23 cellular contexts compared by ENCODE assay signal in the genomic region with DNA sequence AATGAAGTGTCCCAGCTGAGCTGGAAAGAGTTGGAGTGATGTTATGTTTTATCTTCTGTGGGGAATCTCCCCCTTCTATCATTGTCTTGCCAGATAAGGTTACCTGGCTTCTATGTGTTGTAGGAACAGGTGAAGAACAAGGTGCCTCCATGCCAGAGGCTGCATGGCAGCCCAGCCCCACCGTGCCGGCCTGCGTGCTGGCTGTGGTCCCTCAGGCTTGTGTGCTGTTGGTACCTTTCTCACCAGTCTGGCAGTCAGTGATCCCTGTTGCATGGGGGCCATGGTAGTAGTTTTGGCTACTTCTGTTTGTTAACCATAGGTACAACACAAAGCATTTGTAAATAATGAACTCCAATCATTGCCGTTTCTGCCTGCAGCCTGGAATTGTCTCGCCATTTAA. TPM values are rescaled to one million over a fixed set of nuclear protein-coding genes. Genes with fewer than 3 reads are reported as not detected.
DNase-seq lines count a peak whose midpoint lies in the region; ATAC-seq and TF ChIP-seq lines count a peak whose summit lies in the region.
"Had no signal": no experiment of that assay in that cellular context is flagged by ENCODE, and none has a peak within 500 bp of the region (broad histone marks: within the 10 kb centered on the region; RNA-seq: fewer than 3 reads in every experiment).

No MANE protein-coding gene starts in this region.

- H3K27ac ChIP-seq in WERI-Rb-1: peak overlapping the region; percentile 56
- H3K27ac ChIP-seq: foreskin keratinocyte, psoas muscle, uterus had no signal

- no peaks in the 10 kb centered on the region for H3K9me3 ChIP-seq in WERI-Rb-1 (ENCODE audit: severe bottlenecking)
- H3K9me3 ChIP-seq: psoas muscle, uterus had no signal

- no peak for ATAC-seq in activated T-cell treated with anti-CD3 and anti-CD28 coated beads, Interleukin-2, amount 50 U/mL, for 4 hours
- ATAC-seq in stimulated activated naive CD8-positive, alpha-beta T cell treated with anti-CD3 and anti-CD28 coated beads, Interleukin-15, amount 100 ng/mL, for 72 hours: no peak
- no peak for ATAC-seq in HG02759 (IDR thresholded peaks at IDR 0.05; ENCODE audit: unreplicated experiment)
- ATAC-seq: foreskin keratinocyte, psoas muscle had no signal

- H3K4me3 Mint-ChIP-seq in activated T-cell treated with anti-CD3 and anti-CD28 coated beads, Interleukin-2, amount 50 U/mL, for 24 hours: peak overlapping the region; percentile 10
- no peak overlapping the region for H3K4me3 Mint-ChIP-seq in activated T-cell treated with anti-CD3 and anti-CD28 coated beads, Interleukin-2, amount 50 U/mL, for 4 hours
- H3K4me3 Mint-ChIP-seq in chondrocyte (ENCODE audit: unreplicated experiment): no peak overlapping the region
- H3K4me3 Mint-ChIP-seq in stimulated activated naive CD8-positive, alpha-beta T cell treated with anti-CD3 and anti-CD28 coated beads, Interleukin-15, amount 100 ng/mL, for 72 hours: peak overlapping the region; percentile 19 to 44
- H3K4me3 Mint-ChIP-seq: dendritic cell treated with granulocyte-macrophage colony-stimulating factor and Interleukin-4, amounts not matched to agents 40 ng/mL and 50 ng/mL, for 4 days; mesothelial cell of epicardium; neural progenitor cell had no signal

- peak overlapping the region; percentile 86 for H3K27ac Mint-ChIP-seq in activated T-cell treated with anti-CD3 and anti-CD28 coated beads, Interleukin-2, amount 50 U/mL, for 24 hours
- H3K27ac Mint-ChIP-seq in chondrocyte (ENCODE audit: unreplicated experiment): no peak overlapping the region
- peak overlapping the region in 1 of 2 donors; percentile 80 for H3K27ac Mint-ChIP-seq in stimulated activated naive CD8-positive, alpha-beta T cell treated with anti-CD3 and anti-CD28 coated beads, Interleukin-15, amount 100 ng/mL, for 72 hours
- H3K27ac Mint-ChIP-seq: mesothelial cell of epicardium, neural progenitor cell had no signal

- no peaks in the 10 kb centered on the region for H3K9me3 Mint-ChIP-seq in activated T-cell treated with anti-CD3 and anti-CD28 coated beads, Interleukin-2, amount 50 U/mL, for 24 hours
- H3K9me3 Mint-ChIP-seq in activated T-cell treated with anti-CD3 and anti-CD28 coated beads, Interleukin-2, amount 50 U/mL, for 4 hours: no peaks in the 10 kb centered on the region
- H3K9me3 Mint-ChIP-seq in chondrocyte (ENCODE audit: low read depth): no peaks in the 10 kb centered on the region
- H3K9me3 Mint-ChIP-seq in stimulated activated naive CD8-positive, alpha-beta T cell treated with anti-CD3 and anti-CD28 coated beads, Interleukin-15, amount 100 ng/mL, for 72 hours: no peaks in the 10 kb centered on the region
- H3K9me3 Mint-ChIP-seq: dendritic cell treated with granulocyte-macrophage colony-stimulating factor and Interleukin-4, amounts not matched to agents 40 ng/mL and 50 ng/mL, for 4 days; mesothelial cell of epicardium; neural progenitor cell had no signal

- no peaks in the 10 kb centered on the region for H3K27me3 Mint-ChIP-seq in activated T-cell treated with anti-CD3 and anti-CD28 coated beads, Interleukin-2, amount 50 U/mL, for 24 hours
- H3K27me3 Mint-ChIP-seq in activated T-cell treated with anti-CD3 and anti-CD28 coated beads, Interleukin-2, amount 50 U/mL, for 4 hours (ENCODE audit: low read depth): no peaks in the 10 kb centered on the region
- H3K27me3 Mint-ChIP-seq in chondrocyte (ENCODE audit: low read depth): no peaks in the 10 kb centered on the region
- no peaks in the 10 kb centered on the region for H3K27me3 Mint-ChIP-seq in stimulated activated naive CD8-positive, alpha-beta T cell treated with anti-CD3 and anti-CD28 coated beads, Interleukin-15, amount 100 ng/mL, for 72 hours
- H3K27me3 Mint-ChIP-seq: dendritic cell treated with granulocyte-macrophage colony-stimulating factor and Interleukin-4, amounts not matched to agents 40 ng/mL and 50 ng/mL, for 4 days had no signal

- peaks cover 63% of the 10 kb centered on the region for H3K36me3 Mint-ChIP-seq in activated T-cell treated with anti-CD3 and anti-CD28 coated beads, Interleukin-2, amount 50 U/mL, for 24 hours (ENCODE audit: low read depth)
- H3K36me3 Mint-ChIP-seq in activated T-cell treated with anti-CD3 and anti-CD28 coated beads, Interleukin-2, amount 50 U/mL, for 4 hours (ENCODE audit: insufficient read depth): peaks cover 27% of the 10 kb centered on the region
- H3K36me3 Mint-ChIP-seq in chondrocyte (ENCODE audit: low read depth): peaks cover 22% of the 10 kb centered on the region

- H3K36me3 ChIP-seq in WERI-Rb-1: peaks cover 23% of the 10 kb centered on the region
- H3K36me3 ChIP-seq: neural progenitor cell, uterus had no signal

- H3K4me1 Mint-ChIP-seq in activated T-cell treated with anti-CD3 and anti-CD28 coated beads, Interleukin-2, amount 50 U/mL, for 24 hours (ENCODE audit: low read depth): peaks cover 77% of the 10 kb centered on the region
- H3K4me1 Mint-ChIP-seq in activated T-cell treated with anti-CD3 and anti-CD28 coated beads, Interleukin-2, amount 50 U/mL, for 4 hours (ENCODE audit: low read depth): peaks cover 68% of the 10 kb centered on the region
- H3K4me1 Mint-ChIP-seq in chondrocyte (ENCODE audit: low read depth): peaks cover 13% of the 10 kb centered on the region
- H3K4me1 Mint-ChIP-seq in stimulated activated naive CD8-positive, alpha-beta T cell treated with anti-CD3 and anti-CD28 coated beads, Interleukin-15, amount 100 ng/mL, for 72 hours: peaks cover 91% of the 10 kb centered on the region

- no peaks in the 10 kb centered on the region for H3K27me3 ChIP-seq in WERI-Rb-1 (ENCODE audit: insufficient read depth, low read depth, severe bottlenecking)
- H3K27me3 ChIP-seq: foreskin keratinocyte, neural progenitor cell, uterus had no signal

- no peak for DNase-seq in activated T-cell treated with anti-CD3 and anti-CD28 coated beads, Interleukin-2, amount 50 U/mL, for 24 hours
- no peak for DNase-seq in activated T-cell treated with anti-CD3 and anti-CD28 coated beads, Interleukin-2, amount 50 U/mL, for 4 hours
- no peak for DNase-seq in WERI-Rb-1
- peak; percentile 43 for DNase-seq in chondrocyte (ENCODE audit: low spot score)
- no peak for DNase-seq in stimulated activated naive CD8-positive, alpha-beta T cell treated with anti-CD3 and anti-CD28 coated beads, Interleukin-15, amount 100 ng/mL, for 72 hours
- no peak for DNase-seq in ecto neural progenitor cell (ENCODE audit: low spot score)
- no peak for DNase-seq in effector CD4-positive, alpha-beta T cell
- DNase-seq: ACHN, DND-41, foreskin keratinocyte, H7, hippocampal formation, NCI-H526, psoas muscle, uterus had no signal

- TF ChIP-seq CTCF in WERI-Rb-1 (IDR thresholded peaks at IDR 0.05; ENCODE audit: low read depth, low read length): no peak
- TF ChIP-seq CTCF in chondrocyte (IDR thresholded peaks at IDR 0.05): no peak

- H3K4me3 ChIP-seq in WERI-Rb-1 (ENCODE audit: low read depth, low read length): no peak overlapping the region
- H3K4me3 ChIP-seq: neural progenitor cell, psoas muscle, skin epidermis, uterus had no signal

RNA-seq across cellular contexts. Expression of a gene that starts 37.9 kb away (rescaled TPM):
- total RNA-seq in activated T-cell treated with anti-CD3 and anti-CD28 coated beads, Interleukin-2, amount 50 U/mL, for 4 hours: 10 to 100 TPM; 35.9 to 38.2 (median 36.6) TPM
- total RNA-seq in chondrocyte: 43.7 to 53.7 TPM (median 47.8 TPM) in 3 replicates

RNA-seq across cellular contexts. Expression of a gene that starts 50.9 kb away (rescaled TPM):
- total RNA-seq in activated T-cell treated with anti-CD3 and anti-CD28 coated beads, Interleukin-2, amount 50 U/mL, for 4 hours: under 1 TPM; 0.14 to 0.66 (median 0.37) TPM
- total RNA-seq in chondrocyte: 12.4 to 21.9 TPM (median 19.0 TPM) in 3 replicates

RNA-seq across cellular contexts. Expression of a gene that starts 59.1 kb away (rescaled TPM):
- total RNA-seq in activated T-cell treated with anti-CD3 and anti-CD28 coated beads, Interleukin-2, amount 50 U/mL, for 4 hours: 100 to 1,000 TPM; 120 to 205 (median 143) TPM
- 0.05 to 0.36 TPM in 2 of 3 replicates, not detected in the other for total RNA-seq in chondrocyte
- total RNA-seq: epithelial cell of proximal tubule, H7, HT1080, LHCN-M2 had no signal

Comparison
In these comparisons a context has a peak if more than half of its experiments do, and no peak if none do; other contexts are left out.
1. H3K4me3 Mint-ChIP-seq: peak in activated T-cell treated with anti-CD3 and anti-CD28 coated beads, Interleukin-2, amount 50 U/mL, for 24 hours (single experiment) and stimulated activated naive CD8-positive, alpha-beta T cell treated with anti-CD3 and anti-CD28 coated beads, Interleukin-15, amount 100 ng/mL, for 72 hours (2 of 2); none in activated T-cell treated with anti-CD3 and anti-CD28 coated beads, Interleukin-2, amount 50 U/mL, for 4 hours (single experiment) and chondrocyte (single experiment).
2. RNA of a gene that starts 59.1 kb away (total RNA-seq): 120 to 205 TPM in activated T-cell treated with anti-CD3 and anti-CD28 coated beads, Interleukin-2, amount 50 U/mL, for 4 hours; 0.05 to 0.36 TPM in chondrocyte; every median in the first group is over 10 times any median in the second.